14 cellular contexts compared by ENCODE assay signal in the genomic region with DNA sequence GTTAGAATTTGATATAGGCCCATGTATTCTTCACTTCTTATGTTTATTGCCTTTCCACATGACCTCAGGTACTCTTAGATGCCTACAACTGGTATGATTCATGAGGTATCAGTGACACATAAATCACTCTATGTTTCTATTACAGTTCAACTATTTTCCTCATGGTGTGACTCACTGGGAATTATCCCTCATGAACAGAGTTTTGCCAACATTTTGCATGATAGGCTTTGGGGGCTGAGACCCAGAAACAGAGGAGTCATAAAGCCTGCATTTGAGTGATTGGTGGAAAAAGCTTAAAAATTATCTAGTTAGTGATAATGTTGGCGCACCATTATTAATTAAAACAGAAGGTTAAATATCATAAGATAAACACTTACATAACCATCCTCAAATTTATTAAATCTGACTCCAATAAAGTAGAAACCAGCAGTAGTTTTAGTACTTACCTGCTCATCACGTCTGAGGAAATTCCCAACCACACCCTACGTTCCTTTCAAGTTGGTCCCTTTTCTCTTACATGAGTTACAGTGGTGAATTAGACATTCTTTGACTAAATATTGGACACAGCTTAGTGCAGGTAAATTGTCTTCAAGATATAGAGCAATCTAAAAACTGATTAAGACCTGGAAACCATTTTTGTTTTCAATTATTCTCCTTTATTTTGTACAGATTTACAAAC.
DNase-seq lines count a peak whose midpoint lies in the region; FAIRE-seq and TF ChIP-seq lines count a peak whose summit lies in the region.
"Had no signal": no experiment of that assay in that cellular context is flagged by ENCODE, and none has a peak within 500 bp of the region (broad histone marks: within the 10 kb centered on the region; RNA-seq: fewer than 3 reads in every experiment).

No MANE protein-coding gene starts in this region.

- no peaks in the 10 kb centered on the region for H3K9me1 ChIP-seq in keratinocyte (ENCODE audit: control insufficient read depth, extremely low read depth, insufficient read depth, low read length)

- CTCF ChIA-PET in HEK293T (lab: Yijun Ruan, JAX), result no interaction called here

- DNase-seq in Caki2 (ENCODE audit: low read depth) (peak; percentile 48), HEK293T (ENCODE audit: extremely low spot score) (no peak), SW480 (ENCODE audit: low spot score) (peak; percentile 7), keratinocyte (ENCODE audit: low read depth, low spot score) (no peak), iPS-NIHi11 (ENCODE audit: low spot score) (no peak), occipital lobe (lab: John Stamatoyannopoulos, UW) (no peak), nucleus accumbens (lab: John Stamatoyannopoulos, UW) (no peak), NCI-H526 (lab: John Stamatoyannopoulos, UW) (no peak)
- DNase-seq: activated naive CD4-positive, alpha-beta T cell; CD8-positive, alpha-beta memory T cell; lower lobe of right lung; Right ventricle myocardium superior had no signal

- no peak overlapping the region for H3K9ac ChIP-seq in keratinocyte (ENCODE audit: control insufficient read depth, extremely low read depth, insufficient read depth, low read length)

- POLR2A ChIA-PET in HEK293T (lab: Yijun Ruan, JAX), result no interaction called here

- no peaks in the 10 kb centered on the region for H3K79me2 ChIP-seq in keratinocyte (ENCODE audit: control insufficient read depth, insufficient read depth, low read length)

- peak overlapping the region; percentile 9 for H3K27ac ChIP-seq in keratinocyte (ENCODE audit: control insufficient read depth, insufficient read depth, low read length)
- H3K27ac ChIP-seq: lower lobe of right lung, right atrium auricular region had no signal

- H3K27me3 ChIP-seq in keratinocyte (ENCODE audit: control insufficient read depth, extremely low read depth, insufficient read depth, low read length), result no peaks in the 10 kb centered on the region
- H3K27me3 ChIP-seq: right atrium auricular region had no signal

- in situ Hi-C loops in Caki2 (cut with HindIII; ENCODE audit: low pct_unique_long_range_greater_than_20kb, low sequenced_read_pairs), result no loop called here

- H3K4me2 ChIP-seq in keratinocyte (ENCODE audit: control insufficient read depth, extremely low read depth, insufficient read depth, low read depth, low read length), result no peak overlapping the region

- dilution Hi-C loops in keratinocyte (cut with MboI; ENCODE audit: extremely low pct_ligation_motif_present, low sequenced_read_pairs), result no loop called here

- no peak overlapping the region for H3K4me3 ChIP-seq in keratinocyte (ENCODE audit: control insufficient read depth in 2 of 3, extremely low read depth in 1 of 3, insufficient read depth in 2 of 3, low read depth in 1 of 3, low read length in 3 of 3)
- H3K4me3 ChIP-seq: lower lobe of right lung, right atrium auricular region had no signal

- no peaks in the 10 kb centered on the region for H3K9me3 ChIP-seq in keratinocyte (ENCODE audit: control insufficient read depth, low read depth, low read length)
- H3K9me3 ChIP-seq: lower lobe of right lung, right atrium auricular region had no signal

- peaks cover 8% of the 10 kb centered on the region for H3K4me1 ChIP-seq in keratinocyte (ENCODE audit: control insufficient read depth, extremely low read depth, insufficient read depth, low read length)
- H3K4me1 ChIP-seq: right atrium auricular region had no signal

- H2AFZ ChIP-seq in keratinocyte (ENCODE audit: control insufficient read depth, low read length), result no peak overlapping the region

- peak; percentile 62 for FAIRE-seq in keratinocyte (lab: Jason Lieb, UNC)
- FAIRE-seq: HepG2 had no signal

- H3K36me3 ChIP-seq in keratinocyte (ENCODE audit: control insufficient read depth in 2 of 2, extremely low read depth in 1 of 2, insufficient read depth in 2 of 2, low read length in 2 of 2), result no peaks in the 10 kb centered on the region
- H3K36me3 ChIP-seq: lower lobe of right lung, right atrium auricular region had no signal

- TF ChIP-seq CTCF in keratinocyte (optimal IDR thresholded peaks at IDR 0.05 in 1 of 3, IDR thresholded peaks at IDR 0.05 in 1 of 3, conservative IDR thresholded peaks at IDR 0.05 in 1 of 3; ENCODE audit: extremely low read depth in 1 of 3, insufficient read depth in 2 of 3, low read length in 3 of 3), result no peak

- no peaks in the 10 kb centered on the region for H4K20me1 ChIP-seq in keratinocyte (ENCODE audit: control insufficient read depth, extremely low read depth, insufficient read depth, low read length)

TF ChIP-seq in HEK293T, 16 proteins besides CTCF, POLR2A, EP300 and RAD21:
- TF ChIP-seq ARNT (IDR thresholded peaks at IDR 0.05), result no peak
- TF ChIP-seq FOXK2 (IDR thresholded peaks at IDR 0.05), result no peak
- no peak for TF ChIP-seq HDGF (IDR thresholded peaks at IDR 0.05; ENCODE audit: borderline replicate concordance)
- TF ChIP-seq, protein P1, sequence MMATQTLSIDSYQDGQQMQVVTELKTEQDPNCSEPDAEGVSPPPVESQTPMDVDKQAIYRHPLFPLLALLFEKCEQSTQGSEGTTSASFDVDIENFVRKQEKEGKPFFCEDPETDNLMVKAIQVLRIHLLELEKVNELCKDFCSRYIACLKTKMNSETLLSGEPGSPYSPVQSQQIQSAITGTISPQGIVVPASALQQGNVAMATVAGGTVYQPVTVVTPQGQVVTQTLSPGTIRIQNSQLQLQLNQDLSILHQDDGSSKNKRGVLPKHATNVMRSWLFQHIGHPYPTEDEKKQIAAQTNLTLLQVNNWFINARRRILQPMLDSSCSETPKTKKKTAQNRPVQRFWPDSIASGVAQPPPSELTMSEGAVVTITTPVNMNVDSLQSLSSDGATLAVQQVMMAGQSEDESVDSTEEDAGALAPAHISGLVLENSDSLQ (IDR thresholded peaks at IDR 0.05), result peak; percentile 83
- no peak for TF ChIP-seq LEF1 (IDR thresholded peaks at IDR 0.05; ENCODE audit: borderline replicate concordance)
- TF ChIP-seq SUZ12 (IDR thresholded peaks at IDR 0.05), result no peak
- TF ChIP-seq L3MBTL2 (conservative IDR thresholded peaks at IDR 0.05), result no peak
- TF ChIP-seq TARDBP (IDR thresholded peaks at IDR 0.05), result no peak
- no peak for TF ChIP-seq FOXM1 (IDR thresholded peaks at IDR 0.05; ENCODE audit: borderline replicate concordance)
- TF ChIP-seq BHLHE40 (IDR thresholded peaks at IDR 0.05; ENCODE audit: borderline replicate concordance), result no peak
- no peak for TF ChIP-seq FOXA1 (IDR thresholded peaks at IDR 0.05)
- peak; percentile 36; the same call in 1 of the 2 replicates for TF ChIP-seq CTBP1 (IDR thresholded peaks at IDR 0.05; ENCODE audit: borderline replicate concordance)

Comparison
In these comparisons a context has a peak if more than half of its experiments do, and no peak if none do; other contexts are left out.
1. DNase-seq: peak in Caki2 (single experiment) and SW480 (single experiment); none in HEK293T (single experiment), keratinocyte (single experiment), iPS-NIHi11 (single experiment), occipital lobe (single experiment), nucleus accumbens (0 of 56) and NCI-H526 (0 of 2).